ENCODE assay signal across 15 cellular contexts in the genomic region with DNA sequence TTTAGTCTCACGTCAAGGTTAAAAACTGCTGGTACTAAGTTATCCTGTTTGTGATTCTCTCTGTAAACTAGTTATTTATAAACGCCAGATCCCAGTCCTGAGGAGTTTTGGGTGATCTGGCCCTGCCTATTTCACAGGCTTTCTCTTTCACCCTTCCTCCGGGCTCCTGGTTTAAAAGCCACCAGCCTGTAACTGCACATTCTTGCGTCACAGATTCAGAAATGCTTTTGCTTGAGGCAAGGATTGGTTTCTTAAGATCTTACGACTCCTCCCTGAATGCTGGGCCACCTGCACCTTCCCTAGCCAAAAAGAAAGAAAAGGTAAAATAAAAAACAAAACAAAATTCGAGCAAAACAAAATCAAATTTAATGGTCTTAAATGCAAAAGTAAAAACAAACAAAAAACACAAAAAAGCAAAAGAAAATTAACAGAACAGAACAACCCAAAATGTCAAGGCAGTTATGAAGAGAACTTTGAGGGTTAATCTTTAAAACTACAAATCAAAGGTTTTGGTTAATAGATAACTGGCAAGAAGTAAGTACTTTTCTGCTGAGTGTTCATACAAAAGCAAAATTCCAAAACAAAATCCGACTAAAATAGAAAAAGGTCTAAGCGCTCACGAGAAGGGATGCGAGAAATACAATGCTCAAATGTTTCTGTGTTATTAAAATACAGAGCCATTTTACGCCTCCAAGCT. TPM values are rescaled to one million over a fixed set of nuclear protein-coding genes. Genes with fewer than 3 reads are reported as not detected.
"Had no signal": no experiment of that assay in that cellular context is flagged by ENCODE, and none has a peak within 500 bp of the region (broad histone marks: within the 10 kb centered on the region; RNA-seq: fewer than 3 reads in every experiment).

No MANE protein-coding gene starts in this region.

- H3K27me3 ChIP-seq: body of pancreas, neural progenitor cell, right atrium auricular region, thyroid gland had no signal

- H3K4me3 Mint-ChIP-seq: activated CD4-positive, alpha-beta T cell treated with anti-CD3 and anti-CD28 coated beads for 36 hours; activated CD8-positive, alpha-beta T cell treated with anti-CD3 and anti-CD28 coated beads for 36 hours; activated naive CD4-positive, alpha-beta T cell treated with anti-CD3 and anti-CD28 coated beads for 36 hours; neural progenitor cell had no signal

- H3K4me3 ChIP-seq: body of pancreas, left ventricle myocardium inferior, neural progenitor cell, right atrium auricular region, smooth muscle cell, thyroid gland had no signal

- H3K4me1 ChIP-seq: body of pancreas, left ventricle myocardium inferior, neural progenitor cell, parathyroid adenoma, right atrium auricular region, thyroid gland had no signal

- H3K9me3 Mint-ChIP-seq: activated CD8-positive, alpha-beta T cell treated with anti-CD3 and anti-CD28 coated beads for 36 hours; activated naive CD4-positive, alpha-beta T cell treated with anti-CD3 and anti-CD28 coated beads for 36 hours; neural progenitor cell had no signal

- H3K27ac Mint-ChIP-seq: activated CD4-positive, alpha-beta T cell treated with anti-CD3 and anti-CD28 coated beads for 36 hours; activated CD8-positive, alpha-beta T cell treated with anti-CD3 and anti-CD28 coated beads for 36 hours; activated naive CD4-positive, alpha-beta T cell treated with anti-CD3 and anti-CD28 coated beads for 36 hours; neural progenitor cell had no signal

- H3K27ac ChIP-seq: left ventricle myocardium inferior, neural progenitor cell, parathyroid adenoma, right atrium auricular region, thyroid gland had no signal

- H3K4me2 ChIP-seq: neural progenitor cell, smooth muscle cell had no signal

- H2AFZ ChIP-seq: neural progenitor cell, parathyroid adenoma had no signal

- H3K9me3 ChIP-seq: body of pancreas, left ventricle myocardium inferior, right atrium auricular region, thyroid gland had no signal

- H3K4me1 Mint-ChIP-seq: activated CD4-positive, alpha-beta T cell treated with anti-CD3 and anti-CD28 coated beads for 36 hours; neural progenitor cell had no signal

- DNase-seq: activated CD4-positive, alpha-beta T cell treated with anti-CD3 and anti-CD28 coated beads for 36 hours; activated CD8-positive, alpha-beta memory T cell treated with anti-CD3 and anti-CD28 coated beads, Interleukin-2, amount 50 U/mL, for 4 hours; activated CD8-positive, alpha-beta T cell treated with anti-CD3 and anti-CD28 coated beads for 36 hours; activated naive CD4-positive, alpha-beta T cell treated with anti-CD3 and anti-CD28 coated beads for 36 hours; body of pancreas; central memory CD4-positive, alpha-beta T cell; effector memory CD4-positive, alpha-beta T cell; left ventricle myocardium inferior; mesendoderm; SW 1271; thyroid gland had no signal

- H3K79me2 ChIP-seq: parathyroid adenoma had no signal

- H3K27me3 Mint-ChIP-seq: activated CD4-positive, alpha-beta T cell treated with anti-CD3 and anti-CD28 coated beads for 36 hours; activated CD8-positive, alpha-beta T cell treated with anti-CD3 and anti-CD28 coated beads for 36 hours had no signal

- ATAC-seq: activated CD4-positive, alpha-beta T cell treated with anti-CD3 and anti-CD28 coated beads for 36 hours; activated CD8-positive, alpha-beta T cell treated with anti-CD3 and anti-CD28 coated beads for 36 hours; body of pancreas had no signal

RNA-seq across cellular contexts. Expression of gene TGFBR3L, which starts 47.4 kb away (rescaled TPM):
- total RNA-seq: thyroid gland had no signal
